In the genomic region with DNA sequence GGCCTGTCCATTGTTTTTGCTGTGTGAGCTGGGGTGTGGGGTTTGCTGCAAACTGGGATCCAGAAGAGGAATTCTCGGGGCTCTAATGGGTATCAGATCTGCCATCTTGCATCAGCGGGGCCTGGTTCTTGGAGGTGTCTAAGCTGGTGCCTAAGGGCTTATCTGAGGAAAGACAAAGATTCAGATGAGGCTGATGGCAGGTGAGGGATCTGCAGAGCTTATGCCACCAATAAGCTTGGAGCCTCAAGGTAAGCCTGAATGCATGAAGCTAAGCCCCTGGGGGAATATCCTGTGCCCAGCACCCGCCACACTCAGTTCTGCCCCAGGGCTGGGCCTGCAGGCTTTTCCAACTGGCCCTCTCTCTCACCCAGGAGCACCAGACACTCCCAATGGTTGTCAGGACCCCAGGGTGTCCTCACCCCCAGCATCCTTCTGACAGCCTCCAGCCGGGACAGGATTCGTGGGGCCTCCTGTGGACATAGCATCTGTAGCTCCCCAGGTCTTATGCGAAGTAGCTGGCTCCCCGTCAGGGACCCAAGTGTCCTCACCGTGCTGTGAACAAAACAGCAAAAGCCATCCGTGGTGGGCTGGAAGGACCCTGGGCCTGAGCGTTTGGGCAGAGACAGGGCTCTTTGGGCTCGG, we compare ENCODE assay signal across 29 cellular contexts. TPM values are rescaled to one million over a fixed set of nuclear protein-coding genes. Genes with fewer than 3 reads are reported as not detected.
"Had no signal": no experiment of that assay in that cellular context is flagged by ENCODE, and none has a peak within 500 bp of the region (broad histone marks: within the 10 kb centered on the region; RNA-seq: fewer than 3 reads in every experiment).

No MANE protein-coding gene starts in this region.

- H3K27me3 ChIP-seq: ascending aorta, brain microvascular endothelial cell had no signal

- H3K36me3 ChIP-seq: ascending aorta, brain microvascular endothelial cell, tibial artery had no signal

- H3K9me3 ChIP-seq: ascending aorta, stomach, tibial artery had no signal

- H3K27ac ChIP-seq: ascending aorta, brain microvascular endothelial cell, skin epidermis, stomach, tibial artery had no signal

- DNase-seq: activated CD4-positive, alpha-beta memory T cell treated with anti-CD3 and anti-CD28 coated beads, Interleukin-2, amount 10 ng/mL, durations not matched to agents 7 days and 5 days; activated CD4-positive, alpha-beta T cell treated with anti-CD3 and anti-CD28 coated beads, Interleukin-2, amount 10 ng/mL, durations not matched to agents 24 days and 14 days; activated gamma-delta T cell; activated naive CD4-positive, alpha-beta T cell treated with anti-CD3 and anti-CD28 coated beads, Interleukin-2, amount 10 ng/mL, durations not matched to agents 7 days and 5 days; activated naive CD8-positive, alpha-beta T cell treated with anti-CD3 and anti-CD28 coated beads, Interleukin-2, amount 10 ng/mL, durations not matched to agents 7 days and 5 days; brain microvascular endothelial cell; endodermal cell; foreskin fibroblast; hypothalamus; immature natural killer cell; kidney; midbrain; stimulated activated CD4-positive, alpha-beta T cell treated with anti-CD3 and anti-CD28 coated beads, Interleukin-1b, Interleukin-23, amount 100 ng/mL, for 48 hours; stimulated activated CD4-positive, alpha-beta T cell treated with anti-CD3 and anti-CD28 coated beads, Interleukin-4, amount 100 ng/mL, for 4 hours; stimulated activated CD8-positive, alpha-beta memory T cell treated with anti-CD3 and anti-CD28 coated beads, Interleukin-4, amount 100 ng/mL, for 48 hours; stomach; tibial artery had no signal

- H3K4me3 ChIP-seq: ascending aorta, skin epidermis, stomach, tibial artery had no signal

- ATAC-seq: esophagus mucosa; sciatic nerve; stimulated activated memory B cell treated with anti-CD40 and anti-IgM and Interleukin-4, amounts not matched to agents 10 μg/mL and 1 μg/mL and 100 μg/mL, for 72 hours had no signal

- H3K4me1 ChIP-seq: ascending aorta, stomach, tibial artery had no signal

- FAIRE-seq: kidney had no signal

RNA-seq across cellular contexts. Expression of gene EPS8L3, which starts 13.4 kb away (rescaled TPM):
- total RNA-seq: activated CD4-positive, alpha-beta memory T cell treated with anti-CD3 and anti-CD28 coated beads, Interleukin-2, amount 10 ng/mL, durations not matched to agents 7 days and 5 days; activated CD4-positive, alpha-beta T cell treated with anti-CD3 and anti-CD28 coated beads, Interleukin-2, amount 10 ng/mL, durations not matched to agents 24 days and 14 days; activated naive CD8-positive, alpha-beta T cell treated with anti-CD3 and anti-CD28 coated beads, Interleukin-2, amount 10 ng/mL, durations not matched to agents 7 days and 5 days; ascending aorta; cardiac septum; cerebellum; endodermal cell; esophagus mucosa; lower leg skin; natural killer cell treated with Interleukin-12 subunit alpha and Interleukin-12 subunit beta and Interleukin-15 and Interleukin-18, amount 100 ng/mL, for 72 hours; osteoblast; renal cortical epithelial cell; sciatic nerve; T-helper 1 cell treated with Interleukin-12 subunit alpha and Interleukin-12 subunit beta and Interleukin-4 antibody, amounts not matched to agents 30 ng/mL and 1 ng/mL, for 36 hours had no signal

RNA-seq across cellular contexts. Expression of gene GSTM5, which starts 38.3 kb away (rescaled TPM):
- total RNA-seq: activated CD4-positive, alpha-beta memory T cell treated with anti-CD3 and anti-CD28 coated beads, Interleukin-2, amount 10 ng/mL, durations not matched to agents 7 days and 5 days; activated naive CD8-positive, alpha-beta T cell treated with anti-CD3 and anti-CD28 coated beads, Interleukin-2, amount 10 ng/mL, durations not matched to agents 7 days and 5 days; natural killer cell treated with Interleukin-12 subunit alpha and Interleukin-12 subunit beta and Interleukin-15 and Interleukin-18, amount 100 ng/mL, for 72 hours; renal cortical epithelial cell; T-helper 1 cell treated with Interleukin-12 subunit alpha and Interleukin-12 subunit beta and Interleukin-4 antibody, amounts not matched to agents 30 ng/mL and 1 ng/mL, for 36 hours had no signal
